27 cellular contexts compared by ENCODE assay signal in the genomic region with DNA sequence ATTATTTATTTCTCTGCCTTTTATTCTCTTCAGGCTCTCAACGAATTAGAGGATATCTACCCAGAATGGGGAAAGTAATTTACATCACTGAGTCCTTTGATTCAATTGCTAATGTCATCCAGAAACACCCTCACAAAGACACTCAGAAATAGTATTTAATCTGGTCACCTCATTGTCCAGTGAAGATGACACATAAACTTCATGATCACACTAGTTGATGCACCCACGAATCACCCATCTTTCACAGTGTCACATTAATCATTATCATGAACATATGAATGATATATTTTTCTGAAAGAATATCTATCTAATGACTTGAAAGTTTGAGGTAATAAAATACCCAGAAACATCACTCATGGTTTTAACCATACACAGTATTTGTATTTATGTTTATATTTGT.
"Had no signal": no experiment of that assay in that cellular context is flagged by ENCODE, and none has a peak within 500 bp of the region (broad histone marks: within the 10 kb centered on the region; RNA-seq: fewer than 3 reads in every experiment).

No MANE protein-coding gene starts in this region.

- DNase-seq: kidney glomerular epithelial cell; left colon; left lung; lower lobe of right lung; mammary epithelial cell; mesenchymal stem cell; naive thymus-derived CD8-positive, alpha-beta T cell; nucleus accumbens; pancreas; posterior cingulate gyrus; retina; right cardiac atrium; stimulated activated CD4-positive, alpha-beta T cell treated with anti-CD3 and anti-CD28 coated beads, Interleukin-12 subunit alpha, Interleukin-12 subunit beta, amount 100 ng/mL, for 4 hours; stimulated activated CD4-positive, alpha-beta T cell treated with anti-CD3 and anti-CD28 coated beads, Interleukin-15, amount 100 ng/mL, for 24 hours; stimulated activated CD4-positive, alpha-beta T cell treated with anti-CD3 and anti-CD28 coated beads, Interleukin-2, amount 100 ng/mL, for 24 hours; stimulated activated CD4-positive, alpha-beta T cell treated with anti-CD3 and anti-CD28 coated beads, Interleukin-4, amount 100 ng/mL, for 1 hour; stimulated activated naive B cell treated with anti-CD40 and anti-IgM and Interleukin-4, amounts not matched to agents 10 μg/mL and 1 μg/mL and 100 μg/mL, for 72 hours; stimulated activated naive CD8-positive, alpha-beta T cell treated with anti-CD3 and anti-CD28 coated beads, Interleukin-15, Interleukin-2, amounts not matched to agents 100 U/mL and 50 U/mL, for 24 hours; stomach; testis; thyroid gland; transverse colon; upper lobe of left lung had no signal

- ATAC-seq: left colon; left lung; lower lobe of right lung; naive thymus-derived CD8-positive, alpha-beta T cell; pancreas; right cardiac atrium; sciatic nerve; stimulated activated naive B cell treated with anti-CD40 and anti-IgM and Interleukin-4, amounts not matched to agents 10 μg/mL and 1 μg/mL and 100 μg/mL, for 72 hours; stimulated activated naive CD8-positive, alpha-beta T cell treated with anti-CD3 and anti-CD28 coated beads, Interleukin-15, Interleukin-2, amounts not matched to agents 100 U/mL and 50 U/mL, for 24 hours had no signal

- H3K4me3 ChIP-seq: left lung, lower lobe of right lung, pancreas, prostate gland, skin epidermis, stomach, testis, thyroid gland, transverse colon, upper lobe of left lung, vagina had no signal
